19 cellular contexts compared by ENCODE assay signal in the genomic region with DNA sequence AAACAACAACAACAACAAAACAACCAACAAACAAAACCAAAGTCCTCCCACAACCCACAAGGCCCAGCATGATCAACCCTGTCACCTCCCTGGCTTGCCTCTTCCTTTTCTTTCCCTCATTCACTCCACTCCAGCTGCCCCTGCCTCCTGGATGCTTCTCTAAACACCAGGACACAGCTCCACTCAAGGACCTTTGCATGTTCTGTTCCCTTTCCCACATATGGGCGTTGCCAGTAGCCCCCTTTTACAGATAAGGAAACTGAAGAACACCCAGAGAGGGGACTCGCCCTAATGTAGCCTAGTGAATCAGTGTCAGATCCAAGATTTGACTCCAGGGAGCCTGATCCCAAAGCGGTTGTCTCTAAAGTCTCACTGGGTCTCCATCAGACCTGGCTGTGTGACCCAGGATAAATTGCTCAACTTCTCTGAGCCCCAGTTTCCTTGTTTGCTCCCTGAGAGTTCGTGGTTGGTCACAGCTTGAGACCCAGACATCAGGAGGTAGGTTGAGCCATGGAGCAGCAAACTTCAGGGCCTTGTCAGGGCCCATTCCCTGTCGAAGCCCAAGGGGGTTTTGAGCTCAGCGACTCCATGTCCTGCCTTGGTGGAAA. TPM values are rescaled to one million over a fixed set of nuclear protein-coding genes. Genes with fewer than 3 reads are reported as not detected.
DNase-seq lines count a peak whose midpoint lies in the region; ATAC-seq, FAIRE-seq and TF ChIP-seq lines count a peak whose summit lies in the region.
"Had no signal": no experiment of that assay in that cellular context is flagged by ENCODE, and none has a peak within 500 bp of the region (broad histone marks: within the 10 kb centered on the region; RNA-seq: fewer than 3 reads in every experiment).

No MANE protein-coding gene starts in this region.

- H3K9ac ChIP-seq in HCT116 (ENCODE audit: low read length) (peak overlapping the region; percentile 29; the same call in 1 of the 2 replicates), K562 (ENCODE audit: insufficient read depth in 1 of 2, low read depth in 2 of 2, low read length in 2 of 2) (peak overlapping the region in 1 of 2 experiments; percentile 82; a peak in 2 of 4 replicates), smooth muscle cell (ENCODE audit: low read depth) (no peak overlapping the region)

- intact Hi-C loops in HCT116 (cut with micrococcal nuclease) = no loop called here
- intact Hi-C loops in K562 (cut with micrococcal nuclease) = no loop called here
- intact Hi-C loops in lower lobe of right lung (cut with DNase I) = no loop called here
- intact Hi-C loops in adrenal gland (cut with DNase I) = no loop called here

- DNase-seq in HCT116 (ENCODE audit: low read depth, low spot score) (no peak), K562 (ENCODE audit: extremely low read depth in 1 of 4, low spot score in 3 of 4) (peak in 3 of 4 experiments; percentile 2 to 8 (median 5)), lower lobe of right lung (no peak), smooth muscle cell (lab: John Stamatoyannopoulos, UW; ENCODE audit: unreplicated experiment) (no peak), NCI-H1436 treated with DMSO at 0.1 percent for 48 hours (lab: John Stamatoyannopoulos, UW) (no peak), adrenal gland (no peak)
- no peak for DNase-seq in activated CD4-positive, CD25-positive, alpha-beta regulatory T cell (lab: John Stamatoyannopoulos, UW)
- DNase-seq in activated CD8-positive, alpha-beta memory T cell treated with anti-CD3 and anti-CD28 coated beads, Interleukin-2, amount 10 ng/mL, durations not matched to agents 7 days and 5 days = no peak
- DNase-seq: EL; MV-4-11; NCI-H2171; stimulated activated CD4-positive, alpha-beta T cell treated with anti-CD3 and anti-CD28 coated beads, Interleukin-4, amount 100 ng/mL, for 1 hour; WERI-Rb-1 had no signal

- H3K9me3 ChIP-seq in HCT116 (ENCODE audit: control insufficient read depth in 1 of 2, insufficient read depth in 1 of 2, low read depth in 1 of 2, low read length in 2 of 2) = no peaks in the 10 kb centered on the region
- H3K9me3 ChIP-seq in K562 (replicated peaks; ENCODE audit: control insufficient read depth, insufficient read depth, low read depth, low read length) = no peaks in the 10 kb centered on the region
- H3K9me3 ChIP-seq in lower lobe of right lung = no peaks in the 10 kb centered on the region
- no peaks in the 10 kb centered on the region for H3K9me3 ChIP-seq in smooth muscle cell (replicated peaks; ENCODE audit: low read depth)
- H3K9me3 ChIP-seq in adrenal gland (replicated peaks in 1 of 3) = no peaks in the 10 kb centered on the region
- H3K9me3 ChIP-seq: prostate gland had no signal

- WGBS in K562 (ENCODE audit: insufficient coverage, low coverage, missing lambda C conversion rate) = 27% methylated on average over 6 of the region's 6 CpGs
- WGBS in smooth muscle cell (ENCODE audit: low lambda C conversion rate) = 92% methylated on average over 6 of the region's 6 CpGs
- WGBS in adrenal gland, 4 donors = 84 to 94% (median 90%) methylated on average over 4 to 6 of the region's 6 CpGs

- ATAC-seq in HCT116 (no peak), K562 (no peak), lower lobe of right lung (no peak)
- no peak for ATAC-seq in activated CD8-positive, alpha-beta memory T cell treated with anti-CD3 and anti-CD28 coated beads, Interleukin-2, amount 10 ng/mL, durations not matched to agents 7 days and 5 days
- ATAC-seq: activated naive CD4-positive, alpha-beta T cell treated with anti-CD3 and anti-CD28 coated beads, Interleukin-2, amount 50 U/mL, for 72 hours had no signal

- RAD21 ChIA-PET in HCT116 (lab: Charles Lee; ENCODE audit: low non-redundant PET in 1 of 2, low total read pairs in 2 of 2, uncharacterized antibody in 2 of 2, unreplicated experiment in 2 of 2) = no interaction called here

- peaks cover 3% of the 10 kb centered on the region for H3K4me1 Mint-ChIP-seq in activated CD8-positive, alpha-beta memory T cell treated with anti-CD3 and anti-CD28 coated beads, Interleukin-2, amount 10 ng/mL, durations not matched to agents 7 days and 5 days

- FAIRE-seq in K562 (lab: Jason Lieb, UNC) = no peak

- no peaks in the 10 kb centered on the region for H3K9me2 ChIP-seq in HCT116 (ENCODE audit: insufficient read depth)

- in situ Hi-C loops in K562 (cut with MboI) = no loop called here

- no peaks in the 10 kb centered on the region for H3K9me3 Mint-ChIP-seq in activated CD8-positive, alpha-beta memory T cell treated with anti-CD3 and anti-CD28 coated beads, Interleukin-2, amount 10 ng/mL, durations not matched to agents 7 days and 5 days (ENCODE audit: low read depth)
- H3K9me3 Mint-ChIP-seq: activated naive CD4-positive, alpha-beta T cell treated with anti-CD3 and anti-CD28 coated beads, Interleukin-2, amount 50 U/mL, for 72 hours had no signal

- H3F3A ChIP-seq in smooth muscle cell (ENCODE audit: low read depth) = no peaks in the 10 kb centered on the region

- H4K20me1 ChIP-seq in HCT116 (ENCODE audit: insufficient read depth) (no peaks in the 10 kb centered on the region), K562 (replicated peaks; ENCODE audit: control insufficient read depth, insufficient read depth, low read length) (0 out of 2 replicates have a peak, but pooled peaks cover 3% of the 10 kb centered on the region), smooth muscle cell (ENCODE audit: low read depth) (no peaks in the 10 kb centered on the region)

- H2AFZ ChIP-seq in HCT116 (ENCODE audit: low read depth, low read length, poor library complexity, severe bottlenecking) = no peak overlapping the region
- no peak overlapping the region for H2AFZ ChIP-seq in K562 (ENCODE audit: low read depth, low read length)
- no peak overlapping the region for H2AFZ ChIP-seq in smooth muscle cell (ENCODE audit: low read depth)

- H3K27ac ChIP-seq in HCT116 (ENCODE audit: low read depth, low read length) (no peak overlapping the region), K562 (ENCODE audit: extremely low read depth, low read depth, low read length) (no peak overlapping the region), lower lobe of right lung (peak overlapping the region; percentile 63), smooth muscle cell (ENCODE audit: low read depth) (peak overlapping the region; percentile 44), adrenal gland (peak overlapping the region in 1 of 5 donors; percentile 67)
- H3K27ac ChIP-seq: C4-2B, WERI-Rb-1 had no signal

- no peaks in the 10 kb centered on the region for H3K36me3 ChIP-seq in HCT116 (ENCODE audit: control insufficient read depth in 1 of 2, insufficient read depth in 2 of 2, low read length in 2 of 2)
- H3K36me3 ChIP-seq in K562 (ENCODE audit: control insufficient read depth, insufficient read depth, low read length) = no peaks in the 10 kb centered on the region
- H3K36me3 ChIP-seq in lower lobe of right lung = no peaks in the 10 kb centered on the region
- no peaks in the 10 kb centered on the region for H3K36me3 ChIP-seq in smooth muscle cell (ENCODE audit: low read depth)
- H3K36me3 ChIP-seq in adrenal gland (replicated peaks in 1 of 2) = no peaks in the 10 kb centered on the region
- H3K36me3 ChIP-seq: prostate gland, WERI-Rb-1 had no signal

- H3K36me3 Mint-ChIP-seq in activated CD8-positive, alpha-beta memory T cell treated with anti-CD3 and anti-CD28 coated beads, Interleukin-2, amount 10 ng/mL, durations not matched to agents 7 days and 5 days = no peaks in the 10 kb centered on the region
- H3K36me3 Mint-ChIP-seq: activated naive CD4-positive, alpha-beta T cell treated with anti-CD3 and anti-CD28 coated beads, Interleukin-2, amount 50 U/mL, for 72 hours had no signal

- TF ChIP-seq POLR2A in HCT116 (IDR thresholded peaks at IDR 0.05; ENCODE audit: borderline replicate concordance, extremely low read depth, insufficient read depth, insufficient read length) = no peak
- no peak for TF ChIP-seq POLR2A in K562 (conservative IDR thresholded peaks at IDR 0.05)
- no peak for TF ChIP-seq POLR2A in adrenal gland (IDR thresholded peaks at IDR 0.05)

- CTCF ChIA-PET in HCT116 (lab: Charles Lee) = interaction anchor here (0.8 kb wide), 1 partner anchor 170 kb away, joined by 3 read pairs; a partner anchor contains a TSS
- CTCF ChIA-PET in K562 (lab: Yijun Ruan, JAX; ENCODE audit: low intra/inter-chr PET ratio) = no interaction called here
- CTCF ChIA-PET in activated CD8-positive, alpha-beta memory T cell treated with anti-CD3 and anti-CD28 coated beads, Interleukin-2, amount 10 ng/mL, durations not matched to agents 7 days and 5 days (lab: Charles Lee) = interaction anchor here (0.6 to 2.1 kb wide), 4 partner anchors 9 to 23 kb away, joined by 3 to 6 read pairs (median 4); no protein-coding TSS in a partner anchor

- POLR2A ChIA-PET in HCT116 (lab: Charles Lee) (no interaction called here), K562 (lab: Yijun Ruan, JAX) (interaction anchor here (1.4 kb wide), 1 partner anchor 34 kb away, joined by 3 read pairs; no protein-coding TSS in a partner anchor)

- peaks cover 74% of the 10 kb centered on the region for H3K27me3 Mint-ChIP-seq in activated CD8-positive, alpha-beta memory T cell treated with anti-CD3 and anti-CD28 coated beads, Interleukin-2, amount 10 ng/mL, durations not matched to agents 7 days and 5 days

- H3K27ac Mint-ChIP-seq in activated CD8-positive, alpha-beta memory T cell treated with anti-CD3 and anti-CD28 coated beads, Interleukin-2, amount 10 ng/mL, durations not matched to agents 7 days and 5 days = no peak overlapping the region
- H3K27ac Mint-ChIP-seq: activated naive CD4-positive, alpha-beta T cell treated with anti-CD3 and anti-CD28 coated beads, Interleukin-2, amount 50 U/mL, for 72 hours had no signal

- BruUV-seq in HCT116 (replicated peaks; lab: Mats Ljungman, UMichigan) = no TSS peak
- no TSS peak for BruUV-seq in K562 (replicated peaks; lab: Mats Ljungman, UMichigan)

- H3K4me2 ChIP-seq in HCT116 (ENCODE audit: low read length) = peak overlapping the region; percentile 60
- no peak overlapping the region for H3K4me2 ChIP-seq in K562 (ENCODE audit: insufficient read depth, low read length)
- no peak overlapping the region for H3K4me2 ChIP-seq in smooth muscle cell

- H3K4me3 ChIP-seq in HCT116 (replicated peaks in 1 of 2; ENCODE audit: low read depth in 1 of 2, low read length in 2 of 2) (no peak overlapping the region), K562 (no peak overlapping the region), lower lobe of right lung (no peak overlapping the region), smooth muscle cell (no peak overlapping the region), adrenal gland (no peak overlapping the region)
- H3K4me3 ChIP-seq: prostate gland had no signal

- H3K79me2 ChIP-seq in HCT116 (ENCODE audit: insufficient read depth, low read length) (no peaks in the 10 kb centered on the region; the same call in 1 of the 2 replicates), K562 (ENCODE audit: control insufficient read depth, insufficient read depth, low read length) (no peaks in the 10 kb centered on the region), smooth muscle cell (ENCODE audit: low read depth) (peaks cover 7% of the 10 kb centered on the region)

- H3K4me1 ChIP-seq in HCT116 (ENCODE audit: control insufficient read depth in 1 of 2, insufficient read depth in 2 of 2, low read length in 2 of 2) (peaks cover 18 to 42% of the 10 kb centered on the region in 2 experiments), K562 (replicated peaks in 1 of 2; ENCODE audit: control insufficient read depth in 2 of 2, insufficient read depth in 2 of 2, low read length in 2 of 2) (peaks cover 10 to 26% of the 10 kb centered on the region in 2 experiments; a peak in 3 of 5 replicates), lower lobe of right lung (peaks cover 58% of the 10 kb centered on the region), smooth muscle cell (ENCODE audit: low read depth) (no peaks in the 10 kb centered on the region), adrenal gland (replicated peaks in 1 of 2) (peaks cover 4 to 10% of the 10 kb centered on the region in 2 donors)
- H3K4me1 ChIP-seq: prostate gland had no signal

- H3K27me3 ChIP-seq in HCT116 (ENCODE audit: insufficient read depth, low read length) = no peaks in the 10 kb centered on the region
- H3K27me3 ChIP-seq in K562 (ENCODE audit: control insufficient read depth in 2 of 2, insufficient read depth in 2 of 2, low read length in 2 of 2) = no peaks in the 10 kb centered on the region; a peak in 1 of 5 replicates
- H3K27me3 ChIP-seq in lower lobe of right lung (ENCODE audit: low read depth) = no peaks in the 10 kb centered on the region
- H3K27me3 ChIP-seq in smooth muscle cell (ENCODE audit: low read depth) = no peaks in the 10 kb centered on the region
- no peaks in the 10 kb centered on the region for H3K27me3 ChIP-seq in adrenal gland

- TF ChIP-seq RAD21 in HCT116 (IDR thresholded peaks at IDR 0.05; ENCODE audit: low read depth) = no peak
- no peak for TF ChIP-seq RAD21 in K562 (CRISPR knock-in tag; conservative IDR thresholded peaks at IDR 0.05 in 1 of 2, IDR thresholded peaks at IDR 0.05 in 1 of 2)

- H3K4me3 Mint-ChIP-seq in activated CD8-positive, alpha-beta memory T cell treated with anti-CD3 and anti-CD28 coated beads, Interleukin-2, amount 10 ng/mL, durations not matched to agents 7 days and 5 days = no peak overlapping the region

- no peak for TF ChIP-seq CTCF in HCT116 (IDR thresholded peaks at IDR 0.05 in 2 of 3, conservative IDR thresholded peaks at IDR 0.05 in 1 of 3; ENCODE audit: borderline replicate concordance in 1 of 3, insufficient read depth in 1 of 3, low read depth in 2 of 3, low read length in 2 of 3)
- no peak for TF ChIP-seq CTCF in K562 (IDR thresholded peaks at IDR 0.05 in 2 of 3, conservative IDR thresholded peaks at IDR 0.05 in 1 of 3; ENCODE audit: insufficient read depth in 2 of 3, low read depth in 1 of 3, low read length in 3 of 3)
- no peak for TF ChIP-seq CTCF in lower lobe of right lung (IDR thresholded peaks at IDR 0.05)
- TF ChIP-seq CTCF in smooth muscle cell (IDR thresholded peaks at IDR 0.05; ENCODE audit: borderline replicate concordance, insufficient read depth, poor library complexity, severe bottlenecking) = no peak
- no peak for TF ChIP-seq CTCF in adrenal gland (IDR thresholded peaks at IDR 0.05)

- no peak for TF ChIP-seq EP300 in K562 (IDR thresholded peaks at IDR 0.05; ENCODE audit: low read length)

- H3K9me1 ChIP-seq in K562 (ENCODE audit: control insufficient read depth, insufficient read depth, low read length) = no peaks in the 10 kb centered on the region

RNA-seq across cellular contexts. Expression of a gene that starts 3.0 kb away (rescaled TPM):
- 82.4 TPM for total RNA-seq in HCT116 (2021; ENCODE audit: unreplicated experiment)
- polyA plus RNA-seq in HCT116 (2012) = 53.6 and 76.1 TPM in 2 replicates
- 79.9 and 184 TPM in 2 replicates for total RNA-seq in K562 (2011; cell fraction: chromatin; rRNA removed; ENCODE audit: low replicate concordance)
- total RNA-seq in K562 (2011; cell fraction: nucleolus; rRNA removed) = 88.2 and 89.2 TPM in 2 replicates
- total RNA-seq in K562 (2011; cell fraction: nucleoplasm; rRNA removed) = 65.6 and 76.9 TPM in 2 replicates
- total RNA-seq in K562 (2014; rRNA removed) = 3.8 and 5.7 TPM in 2 replicates
- total RNA-seq in K562 (2014; rRNA removed; fragmentation: Illumina TruSeq; extraction: Trizol) = 2.0 and 2.4 TPM in 2 replicates
- total RNA-seq in K562 (2015; rRNA removed; fragmentation: Illumina TruSeq; extraction: Trizol) = 1.9 and 2.3 TPM in 2 replicates
- 19.3 and 20.2 TPM in 2 replicates for total RNA-seq in K562 (2021)
- polyA plus RNA-seq in K562 (2011; rRNA removed) = 7.0 and 14.5 TPM in 2 replicates
- 8.0 and 14.5 TPM in 2 replicates for polyA plus RNA-seq in K562 (2011; cell fraction: cytosol; rRNA removed)
- polyA plus RNA-seq in K562 (2011; cell fraction: nucleus; rRNA removed) = 78.6 and 79.9 TPM in 2 replicates
- 7.9 and 22.7 TPM in 2 replicates for polyA plus RNA-seq in K562 (2012)
- 4.4 and 7.3 TPM in 2 replicates for polyA plus RNA-seq in K562 (2014; fragmentation: Illumina TruSeq; extraction: Trizol)
- polyA plus RNA-seq in K562 (2014; fragmentation: Nextera tagmentation; extraction: Ambion mirVana) = under 1 TPM; 0.35 to 0.46 TPM
- polyA plus RNA-seq in K562 (2014; rRNA removed) = 10.0 and 11.8 TPM in 2 replicates
- polyA minus RNA-seq in K562 (2011; rRNA and poly(A)+ RNA removed) = 5.3 and 5.8 TPM in 2 replicates
- polyA minus RNA-seq in K562 (2011; cell fraction: cytosol; rRNA and poly(A)+ RNA removed) = 8.8 and 17.8 TPM in 2 replicates
- polyA minus RNA-seq in K562 (2011; cell fraction: nucleus; rRNA and poly(A)+ RNA removed) = 15.8 and 20.2 TPM in 2 replicates
- 106 TPM for total RNA-seq in lower lobe of right lung
- 13.8 and 15.3 TPM in 2 replicates for total RNA-seq in smooth muscle cell
- 14.8 and 28.7 TPM in 2 replicates for polyA plus RNA-seq in smooth muscle cell
- total RNA-seq in adrenal gland = 100 to 1,000 TPM in 1 of 8 donors, 10 to 100 TPM in 7; 31.5 to 101 (median 38.3) TPM
- 100 to 1,000 TPM in 1 of 3 donors, 10 to 100 TPM in 1, 1 to 10 TPM in 1; 4.5 to 152 (median 77.1) TPM for polyA plus RNA-seq in adrenal gland
- total RNA-seq in activated CD8-positive, alpha-beta memory T cell treated with anti-CD3 and anti-CD28 coated beads, Interleukin-2, amount 10 ng/mL, durations not matched to agents 7 days and 5 days = under 1 TPM; 0.58 to 0.70 TPM

RNA-seq across cellular contexts. Expression of a gene that starts 25.9 kb away (rescaled TPM):
- total RNA-seq in HCT116 (2021; ENCODE audit: unreplicated experiment) = not detected
- polyA plus RNA-seq in HCT116 (2012) = 0.07 TPM in 1 of 2 replicates, not detected in the other
- total RNA-seq in K562 (2011; cell fraction: chromatin; rRNA removed; ENCODE audit: low replicate concordance) = not detected in 2 replicates
- total RNA-seq in K562 (2011; cell fraction: nucleolus; rRNA removed) = not detected in 2 replicates
- total RNA-seq in K562 (2011; cell fraction: nucleoplasm; rRNA removed) = not detected in 2 replicates
- total RNA-seq in K562 (2014; rRNA removed) = not detected in 2 replicates
- not detected in 2 replicates for total RNA-seq in K562 (2014; rRNA removed; fragmentation: Illumina TruSeq; extraction: Trizol)
- not detected in 2 replicates for total RNA-seq in K562 (2015; rRNA removed; fragmentation: Illumina TruSeq; extraction: Trizol)
- not detected in 2 replicates for total RNA-seq in K562 (2021)
- not detected in 2 replicates for polyA plus RNA-seq in K562 (2011; rRNA removed)
- not detected in 2 replicates for polyA plus RNA-seq in K562 (2011; cell fraction: cytosol; rRNA removed)
- polyA plus RNA-seq in K562 (2011; cell fraction: nucleus; rRNA removed) = not detected in 2 replicates
- not detected in 2 replicates for polyA plus RNA-seq in K562 (2012)
- not detected in 2 replicates for polyA plus RNA-seq in K562 (2014; fragmentation: Illumina TruSeq; extraction: Trizol)
- not detected for polyA plus RNA-seq in K562 (2014; fragmentation: Nextera tagmentation; extraction: Ambion mirVana)
- polyA plus RNA-seq in K562 (2014; rRNA removed) = not detected in 2 replicates
- polyA minus RNA-seq in K562 (2011; rRNA and poly(A)+ RNA removed) = not detected in 2 replicates
- polyA minus RNA-seq in K562 (2011; cell fraction: cytosol; rRNA and poly(A)+ RNA removed) = not detected in 2 replicates
- polyA minus RNA-seq in K562 (2011; cell fraction: nucleus; rRNA and poly(A)+ RNA removed) = not detected in 2 replicates
- not detected for total RNA-seq in lower lobe of right lung
- total RNA-seq in smooth muscle cell = 0.54 TPM in 1 of 2 replicates, not detected in the other
- 0.48 and 0.80 TPM in 2 replicates for polyA plus RNA-seq in smooth muscle cell
- total RNA-seq in adrenal gland = 1 to 10 TPM in 2 of 8 donors, under 1 TPM in 3, not detected in 3; 0.39 to 1.8 (median 0.69) TPM
- 10 to 100 TPM in 1 of 3 donors, 1 to 10 TPM in 1, not detected in 1; 4.2 to 10.0 TPM for polyA plus RNA-seq in adrenal gland
- total RNA-seq in activated CD8-positive, alpha-beta memory T cell treated with anti-CD3 and anti-CD28 coated beads, Interleukin-2, amount 10 ng/mL, durations not matched to agents 7 days and 5 days = not detected
- total RNA-seq: activated naive CD4-positive, alpha-beta T cell treated with anti-CD3 and anti-CD28 coated beads, Interleukin-2, amount 50 U/mL, for 72 hours; chondrocyte; fibroblast of lung; HT1080; prostate gland had no signal
- polyA plus RNA-seq: fibroblast of lung had no signal

RNA-seq across cellular contexts. Expression of a gene that starts 30.7 kb away (rescaled TPM):
- total RNA-seq in HCT116 (2021; ENCODE audit: unreplicated experiment) (not detected), K562 (2014; rRNA removed) (not detected in 2 replicates), K562 (2014; rRNA removed; fragmentation: Illumina TruSeq; extraction: Trizol) (not detected in 2 replicates), K562 (2015; rRNA removed; fragmentation: Illumina TruSeq; extraction: Trizol) (not detected in 2 replicates), K562 (2021) (not detected in 2 replicates), lower lobe of right lung (not detected), smooth muscle cell (not detected in 2 replicates), adrenal gland (not detected)
- not detected in 2 replicates for polyA plus RNA-seq in HCT116 (2012)
- total RNA-seq in K562 (2011; cell fraction: chromatin; rRNA removed; ENCODE audit: low replicate concordance) = not detected in 2 replicates
- total RNA-seq in K562 (2011; cell fraction: nucleolus; rRNA removed) = not detected in 2 replicates
- total RNA-seq in K562 (2011; cell fraction: nucleoplasm; rRNA removed) = not detected in 2 replicates
- polyA plus RNA-seq in K562 (2011; rRNA removed) (not detected in 2 replicates), K562 (2014; fragmentation: Illumina TruSeq; extraction: Trizol) (not detected in 2 replicates), K562 (2014; fragmentation: Nextera tagmentation; extraction: Ambion mirVana) (not detected), K562 (2014; rRNA removed) (not detected in 2 replicates), smooth muscle cell (not detected in 2 replicates), adrenal gland (not detected)
- polyA plus RNA-seq in K562 (2011; cell fraction: cytosol; rRNA removed) = not detected in 2 replicates
- not detected in 2 replicates for polyA plus RNA-seq in K562 (2011; cell fraction: nucleus; rRNA removed)
- polyA plus RNA-seq in K562 (2012) = not detected in 2 replicates
- not detected in 2 replicates for polyA minus RNA-seq in K562 (2011; rRNA and poly(A)+ RNA removed)
- polyA minus RNA-seq in K562 (2011; cell fraction: cytosol; rRNA and poly(A)+ RNA removed) = not detected in 2 replicates
- not detected in 2 replicates for polyA minus RNA-seq in K562 (2011; cell fraction: nucleus; rRNA and poly(A)+ RNA removed)
- not detected for total RNA-seq in activated CD8-positive, alpha-beta memory T cell treated with anti-CD3 and anti-CD28 coated beads, Interleukin-2, amount 10 ng/mL, durations not matched to agents 7 days and 5 days
- total RNA-seq: activated naive CD4-positive, alpha-beta T cell treated with anti-CD3 and anti-CD28 coated beads, Interleukin-2, amount 50 U/mL, for 72 hours; chondrocyte; fibroblast of lung; HT1080 had no signal
- polyA plus RNA-seq: fibroblast of lung had no signal

Comparison
In these comparisons a context has a peak if more than half of its experiments do, and no peak if none do; other contexts are left out.
1. DNase-seq: peak in K562 (3 of 4); none in HCT116 (single experiment), lower lobe of right lung (single experiment), smooth muscle cell (single experiment), NCI-H1436 treated with DMSO at 0.1 percent for 48 hours (single experiment), adrenal gland (0 of 7), activated CD4-positive, CD25-positive, alpha-beta regulatory T cell (0 of 4) and activated CD8-positive, alpha-beta memory T cell treated with anti-CD3 and anti-CD28 coated beads, Interleukin-2, amount 10 ng/mL, durations not matched to agents 7 days and 5 days (single experiment).
2. H3K27ac ChIP-seq: peak in lower lobe of right lung (single experiment) and smooth muscle cell (single experiment); none in HCT116 (single experiment) and K562 (single experiment).